Comparison of ENCODE assay signal across 1 cellular context in genomic region chr14:60241091-60241490, GRCh38.
TF ChIP-seq lines count a peak whose summit lies in the region.

No MANE protein-coding gene starts in this region.

TF ChIP-seq in K562, 482 proteins besides CTCF, POLR2A, EP300 and RAD21 (continued from another document):
- TF ChIP-seq ZNF398 (CRISPR knock-in tag; IDR thresholded peaks at IDR 0.05) (no peak), ZNF263 (CRISPR knock-in tag; IDR thresholded peaks at IDR 0.05; ENCODE audit: borderline replicate concordance) (no peak), CTBP1 (IDR thresholded peaks at IDR 0.05; ENCODE audit: borderline replicate concordance) (no peak), ARID2 (IDR thresholded peaks at IDR 0.05) (no peak), DEAF1 (CRISPR knock-in tag; IDR thresholded peaks at IDR 0.05) (no peak), ETV1 (tag; conservative IDR thresholded peaks at IDR 0.05; ENCODE audit: low read depth) (no peak), DDX20 (tag; IDR thresholded peaks at IDR 0.05; ENCODE audit: low read depth) (no peak), ELF1 (tag; IDR thresholded peaks at IDR 0.05) (no peak), ZNF121 (CRISPR knock-in tag; conservative IDR thresholded peaks at IDR 0.05) (no peak)
